Comparison of ENCODE assay signal across 9 cellular contexts in genomic region chrX:140701480-140701879, GRCh38. TPM values are rescaled to one million over a fixed set of nuclear protein-coding genes. Genes with fewer than 3 reads are reported as not detected.
DNase-seq lines count a peak whose midpoint lies in the region; ATAC-seq, FAIRE-seq and TF ChIP-seq lines count a peak whose summit lies in the region.
"Had no signal": no experiment of that assay in that cellular context is flagged by ENCODE, and none has a peak within 500 bp of the region (broad histone marks: within the 10 kb centered on the region; RNA-seq: fewer than 3 reads in every experiment).

No MANE protein-coding gene starts in this region.

- no peak overlapping the region for H4K91ac ChIP-seq in mesenchymal stem cell (ENCODE audit: low read length)

- H3K23ac ChIP-seq in mesenchymal stem cell (ENCODE audit: low read length in 2 of 2), result no peak overlapping the region

- H3K4ac ChIP-seq in mesenchymal stem cell (ENCODE audit: low read depth in 1 of 2, low read length in 2 of 2), result no peak overlapping the region

- peak; percentile 66 for DNase-seq in ELR (ENCODE audit: low read depth)
- DNase-seq in adrenal gland, result peak in 1 of 7 donors; percentile 1
- peak; percentile 48 for DNase-seq in mesenchymal stem cell
- DNase-seq in GM12892 (ENCODE audit: insufficient read length), result no peak
- DNase-seq in central memory CD4-positive, alpha-beta T cell, result no peak
- no peak for DNase-seq in UCSD-AML1 (lab: John Stamatoyannopoulos, UW; ENCODE audit: unreplicated experiment)
- DNase-seq: activated effector memory CD4-positive, alpha-beta T cell treated with anti-CD3 and anti-CD28 coated beads, Interleukin-2, amount 50 U/mL, for 16 hours had no signal

- H3K4me3 ChIP-seq in adrenal gland (no peak overlapping the region), mesenchymal stem cell (ENCODE audit: insufficient read depth in 1 of 2, low read depth in 1 of 2, low read length in 2 of 2) (no peak overlapping the region)

- H3K9me3 ChIP-seq in adrenal gland (replicated peaks in 1 of 3) (no peaks in the 10 kb centered on the region), mesenchymal stem cell (ENCODE audit: control insufficient read depth, low read length) (no peaks in the 10 kb centered on the region)

- H3K14ac ChIP-seq in mesenchymal stem cell (ENCODE audit: low read length in 2 of 2), result no peak overlapping the region

- H3K9ac ChIP-seq in mesenchymal stem cell (ENCODE audit: low read length), result no peak overlapping the region

- H4K8ac ChIP-seq in mesenchymal stem cell (ENCODE audit: low read length), result no peak overlapping the region

- peak in 5 of 6 experiments; percentile 4 to 39 (median 22) for TF ChIP-seq CTCF in adrenal gland (IDR thresholded peaks at IDR 0.05)

- H3K4me1 ChIP-seq in adrenal gland (replicated peaks in 1 of 2) (no peaks in the 10 kb centered on the region), mesenchymal stem cell (ENCODE audit: control insufficient read depth, insufficient read depth, low read depth, low read length) (no peaks in the 10 kb centered on the region)

- H2BK12ac ChIP-seq in mesenchymal stem cell (ENCODE audit: low read length in 2 of 2), result no peak overlapping the region

- WGBS in adrenal gland, 4 donors, result 17 to 50% (median 35%) methylated on average over 5 to 9 of the region's 9 CpGs
- no CpG with 5 or more reads among the region's 9 CpGs for WGBS in mesenchymal stem cell

- H2BK120ac ChIP-seq in mesenchymal stem cell (ENCODE audit: low read depth, low read length), result no peak overlapping the region

- no peak for FAIRE-seq in GM12892 (lab: Jason Lieb, UNC)

- H2BK15ac ChIP-seq in mesenchymal stem cell (ENCODE audit: low read depth, poor library complexity, severe bottlenecking), result no peak overlapping the region

- no peak overlapping the region for H3K18ac ChIP-seq in mesenchymal stem cell (ENCODE audit: low read depth in 1 of 2, low read length in 2 of 2)

- no peaks in the 10 kb centered on the region for H3K79me1 ChIP-seq in mesenchymal stem cell (replicated peaks; ENCODE audit: low read length, poor library complexity, severe bottlenecking)

- H3K4me2 ChIP-seq in mesenchymal stem cell (ENCODE audit: low read length, poor library complexity, severe bottlenecking), result no peak overlapping the region

- H3K27me3 ChIP-seq in adrenal gland (no peaks in the 10 kb centered on the region), mesenchymal stem cell (ENCODE audit: control insufficient read depth in 1 of 2, insufficient read depth in 1 of 2, low read length in 2 of 2) (no peaks in the 10 kb centered on the region)

- H2BK5ac ChIP-seq in mesenchymal stem cell (ENCODE audit: low read depth, low read length, poor library complexity, severe bottlenecking), result no peak overlapping the region

- peak; percentile 57 for ATAC-seq in HG02623 (IDR thresholded peaks at IDR 0.05; ENCODE audit: unreplicated experiment)
- no peak for ATAC-seq in HG03196 (IDR thresholded peaks at IDR 0.05; ENCODE audit: unreplicated experiment)

- no peak for TF ChIP-seq POLR2A in adrenal gland (IDR thresholded peaks at IDR 0.05)
- TF ChIP-seq POLR2A in GM12892 (IDR thresholded peaks at IDR 0.05; ENCODE audit: low read depth, low read length), result no peak

- no peak overlapping the region for H2AK5ac ChIP-seq in mesenchymal stem cell (ENCODE audit: low read length, severe bottlenecking)

- H3K36me3 ChIP-seq in adrenal gland (replicated peaks in 1 of 2) (no peaks in the 10 kb centered on the region), mesenchymal stem cell (ENCODE audit: control insufficient read depth in 1 of 2, insufficient read depth in 2 of 2, low read depth in 1 of 2, low read length in 2 of 2) (no peaks in the 10 kb centered on the region)

- H2AFZ ChIP-seq in mesenchymal stem cell (ENCODE audit: low read depth, low read length), result no peak overlapping the region

- no peak overlapping the region for H3K27ac ChIP-seq in adrenal gland
- no peak overlapping the region for H3K27ac ChIP-seq in mesenchymal stem cell (ENCODE audit: low read length, poor library complexity, severe bottlenecking)

- intact Hi-C loops in adrenal gland (cut with DNase I), result no loop called here

RNA-seq across cellular contexts. Expression of gene LINC00632, which starts 8.1 kb away (rescaled TPM):
- 10 to 100 TPM in 5 of 8 donors, 1 to 10 TPM in 3; 2.9 to 94.0 (median 23.8) TPM for total RNA-seq in adrenal gland
- polyA plus RNA-seq in adrenal gland, result 10 to 100 TPM in 1 of 3 donors, 1 to 10 TPM in 2; 2.3 to 56.5 (median 5.1) TPM
- 73.7 TPM for polyA plus RNA-seq in mesenchymal stem cell (2013, experiment 1 of 2)
- polyA plus RNA-seq in mesenchymal stem cell (2013, experiment 2 of 2), result 75.8 TPM
- 0.76 TPM for polyA plus RNA-seq in GM12892 (2012; ENCODE audit: missing spikeins)

Comparison
In these comparisons a context has a peak if more than half of its experiments do, and no peak if none do; other contexts are left out.
1. DNase-seq: peak in ELR (single experiment) and mesenchymal stem cell (single experiment); none in GM12892 (single experiment), central memory CD4-positive, alpha-beta T cell (single experiment) and UCSD-AML1 (single experiment).